32 cellular contexts compared by ENCODE assay signal in the genomic region with DNA sequence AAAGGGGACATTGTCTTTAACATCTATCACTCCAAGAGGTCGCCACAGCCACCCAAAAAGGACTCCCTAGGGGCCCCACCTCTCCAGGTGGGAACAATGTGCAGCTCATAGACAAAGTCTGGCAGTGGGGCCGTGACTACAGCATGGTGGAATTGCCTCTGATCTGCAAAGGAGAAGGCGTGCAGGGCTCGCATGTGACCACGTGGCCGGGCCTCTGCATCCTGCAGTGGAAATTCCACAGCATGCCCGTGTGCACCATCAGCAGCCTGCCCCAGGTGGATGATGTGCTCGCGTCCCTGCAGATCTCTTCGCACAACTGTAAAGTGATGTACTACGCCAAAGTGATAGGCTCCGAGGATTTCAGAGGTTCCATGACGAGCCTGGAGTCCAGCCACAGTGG.
"Had no signal": no experiment of that assay in that cellular context is flagged by ENCODE, and none has a peak within 500 bp of the region (broad histone marks: within the 10 kb centered on the region; RNA-seq: fewer than 3 reads in every experiment).

No MANE protein-coding gene starts in this region.

- DNase-seq: activated effector memory CD4-positive, alpha-beta T cell treated with anti-CD3 and anti-CD28 coated beads, Interleukin-2, amount 50 U/mL, for 16 hours; activated effector memory CD4-positive, alpha-beta T cell treated with Interleukin-2 at 50 U/mL for 16 hours; activated gamma-delta T cell; activated gamma-delta T cell treated with Interleukin-2 at 50 U/mL for 16 hours; activated naive CD4-positive, alpha-beta T cell treated with anti-CD3 and anti-CD28 coated beads for 36 hours; activated naive CD4-positive, alpha-beta T cell treated with anti-CD3 and anti-CD28 coated beads, Interleukin-2, amount 10 ng/mL, durations not matched to agents 7 days and 5 days; activated naive CD4-positive, alpha-beta T cell treated with anti-CD3 and anti-CD28 coated beads, Interleukin-2, amount 50 U/mL, for 16 hours; activated naive CD4-positive, alpha-beta T cell treated with Interleukin-2 at 50 U/mL for 16 hours; activated naive CD8-positive, alpha-beta T cell treated with anti-CD3 and anti-CD28 coated beads for 36 hours; activated naive CD8-positive, alpha-beta T cell treated with anti-CD3 and anti-CD28 coated beads, Interleukin-2, amount 10 ng/mL, durations not matched to agents 7 days and 5 days; activated naive CD8-positive, alpha-beta T cell treated with anti-CD3 and anti-CD28 coated beads, Interleukin-2, amount 50 U/mL, for 24 hours; activated T-cell treated with anti-CD3 and anti-CD28 coated beads for 4 hours; activated T-cell treated with anti-CD3 and anti-CD28 coated beads, Interleukin-2, amount 50 U/mL, for 1 hour; activated T-cell treated with anti-CD3 and anti-CD28 coated beads, Interleukin-2, amount 50 U/mL, for 24 hours; activated T-cell treated with anti-CD3 and anti-CD28 coated beads, Interleukin-2, amount 50 U/mL, for 4 hours; activated T-cell treated with anti-CD3 and anti-CD28 coated beads, Interleukin-2, amount 50 U/mL, for 48 hours; activated T-cell treated with anti-CD3 and anti-CD28 coated beads, Interleukin-2, amount 50 U/mL, for 72 hours; adrenal gland; amniotic stem cell; amygdala; anterior cingulate cortex; aorta; body of pancreas; brain microvascular endothelial cell; caudate nucleus; central memory CD4-positive, alpha-beta T cell; cerebellar nuclear complex had no signal

- H3K4me3 ChIP-seq: adrenal gland, ascending aorta, body of pancreas, breast epithelium, cardiac muscle cell had no signal

- H3K4me1 ChIP-seq: ascending aorta, body of pancreas, breast epithelium had no signal

- H3K27me3 ChIP-seq: adrenal gland, ascending aorta, body of pancreas, brain microvascular endothelial cell, breast epithelium, cardiac muscle cell had no signal

- FAIRE-seq: astrocyte, bronchial epithelial cell had no signal

- H3K27ac ChIP-seq: adrenal gland, ascending aorta, body of pancreas, brain microvascular endothelial cell, breast epithelium, cardiac muscle cell had no signal

- H3K9me3 ChIP-seq: adrenal gland, ascending aorta, body of pancreas, breast epithelium had no signal
